ENCODE assay signal across 1 cellular context in the genomic region with DNA sequence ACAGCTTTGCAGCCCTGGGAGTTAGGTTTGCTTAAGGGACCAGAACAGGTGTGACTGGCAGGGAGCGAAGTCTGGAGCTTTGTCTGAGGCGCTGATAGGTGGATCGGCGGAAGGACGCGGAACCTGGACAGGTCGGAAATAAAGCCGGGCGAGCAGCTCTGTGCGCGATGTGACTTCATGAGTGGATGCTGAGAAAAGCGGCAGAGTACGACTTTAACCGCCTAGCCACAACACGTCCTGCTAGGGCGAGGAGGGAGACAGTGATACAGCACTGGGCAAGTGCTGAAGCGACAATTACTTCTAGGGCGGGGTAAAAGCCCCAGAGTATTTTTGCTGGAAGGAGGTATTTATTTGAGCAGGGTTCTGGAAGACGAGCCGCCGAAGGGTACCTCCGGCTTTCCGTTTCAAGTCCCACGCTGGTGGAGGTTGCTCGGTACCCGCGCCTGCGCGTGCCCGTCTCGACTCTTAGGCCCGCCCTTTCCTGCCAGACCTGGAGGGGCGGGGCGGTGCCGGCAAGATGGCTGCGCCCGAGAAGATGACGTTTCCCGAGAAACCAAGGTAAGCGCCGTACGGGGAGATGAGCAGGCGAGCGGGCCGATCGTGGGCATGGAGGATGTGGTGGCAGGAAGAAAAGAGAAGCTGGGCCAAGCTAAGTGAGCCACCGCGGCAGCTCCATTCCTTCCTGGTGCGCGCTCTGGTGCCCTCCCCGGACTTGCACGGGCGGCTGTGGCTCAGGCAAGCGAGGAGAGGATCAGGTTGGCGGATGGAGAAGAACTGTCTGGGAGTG.
TF ChIP-seq lines count a peak whose summit lies in the region.

A gene with protein sequence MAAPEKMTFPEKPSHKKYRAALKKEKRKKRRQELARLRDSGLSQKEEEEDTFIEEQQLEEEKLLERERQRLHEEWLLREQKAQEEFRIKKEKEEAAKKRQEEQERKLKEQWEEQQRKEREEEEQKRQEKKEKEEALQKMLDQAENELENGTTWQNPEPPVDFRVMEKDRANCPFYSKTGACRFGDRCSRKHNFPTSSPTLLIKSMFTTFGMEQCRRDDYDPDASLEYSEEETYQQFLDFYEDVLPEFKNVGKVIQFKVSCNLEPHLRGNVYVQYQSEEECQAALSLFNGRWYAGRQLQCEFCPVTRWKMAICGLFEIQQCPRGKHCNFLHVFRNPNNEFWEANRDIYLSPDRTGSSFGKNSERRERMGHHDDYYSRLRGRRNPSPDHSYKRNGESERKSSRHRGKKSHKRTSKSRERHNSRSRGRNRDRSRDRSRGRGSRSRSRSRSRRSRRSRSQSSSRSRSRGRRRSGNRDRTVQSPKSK (plus strand): TSS at position 506 of the 787 bp plus-strand sequence. CDS start 12 bp downstream, at position 518.

TF ChIP-seq in GM12878, 131 proteins besides CTCF, POLR2A, EP300 and RAD21 (continued from another document):
- TF ChIP-seq, protein P1, sequence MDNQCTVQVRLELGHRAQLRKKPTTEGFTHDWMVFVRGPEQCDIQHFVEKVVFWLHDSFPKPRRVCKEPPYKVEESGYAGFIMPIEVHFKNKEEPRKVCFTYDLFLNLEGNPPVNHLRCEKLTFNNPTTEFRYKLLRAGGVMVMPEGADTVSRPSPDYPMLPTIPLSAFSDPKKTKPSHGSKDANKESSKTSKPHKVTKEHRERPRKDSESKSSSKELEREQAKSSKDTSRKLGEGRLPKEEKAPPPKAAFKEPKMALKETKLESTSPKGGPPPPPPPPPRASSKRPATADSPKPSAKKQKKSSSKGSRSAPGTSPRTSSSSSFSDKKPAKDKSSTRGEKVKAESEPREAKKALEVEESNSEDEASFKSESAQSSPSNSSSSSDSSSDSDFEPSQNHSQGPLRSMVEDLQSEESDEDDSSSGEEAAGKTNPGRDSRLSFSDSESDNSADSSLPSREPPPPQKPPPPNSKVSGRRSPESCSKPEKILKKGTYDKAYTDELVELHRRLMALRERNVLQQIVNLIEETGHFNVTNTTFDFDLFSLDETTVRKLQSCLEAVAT (IDR thresholded peaks at IDR 0.05) = peak; percentile 84
- 0 out of 2 replicates have a peak, but pooled peaks have one; percentile 78 for TF ChIP-seq RBBP5 (conservative IDR thresholded peaks at IDR 0.05)
- TF ChIP-seq BHLHE40 (IDR thresholded peaks at IDR 0.05; ENCODE audit: borderline replicate concordance in 1 of 2, low read depth in 2 of 2, low read length in 1 of 2) = peak; percentile 38 to 89; a peak in 3 of 4 replicates
- peak; percentile 74; the same call in 1 of the 2 replicates for TF ChIP-seq MXI1 (IDR thresholded peaks at IDR 0.05; ENCODE audit: low read depth, low read length)
- TF ChIP-seq HDGF (IDR thresholded peaks at IDR 0.05) = peak; percentile 91
- no peak for TF ChIP-seq ESRRA (IDR thresholded peaks at IDR 0.05; ENCODE audit: low read length)
- TF ChIP-seq, protein P2, sequence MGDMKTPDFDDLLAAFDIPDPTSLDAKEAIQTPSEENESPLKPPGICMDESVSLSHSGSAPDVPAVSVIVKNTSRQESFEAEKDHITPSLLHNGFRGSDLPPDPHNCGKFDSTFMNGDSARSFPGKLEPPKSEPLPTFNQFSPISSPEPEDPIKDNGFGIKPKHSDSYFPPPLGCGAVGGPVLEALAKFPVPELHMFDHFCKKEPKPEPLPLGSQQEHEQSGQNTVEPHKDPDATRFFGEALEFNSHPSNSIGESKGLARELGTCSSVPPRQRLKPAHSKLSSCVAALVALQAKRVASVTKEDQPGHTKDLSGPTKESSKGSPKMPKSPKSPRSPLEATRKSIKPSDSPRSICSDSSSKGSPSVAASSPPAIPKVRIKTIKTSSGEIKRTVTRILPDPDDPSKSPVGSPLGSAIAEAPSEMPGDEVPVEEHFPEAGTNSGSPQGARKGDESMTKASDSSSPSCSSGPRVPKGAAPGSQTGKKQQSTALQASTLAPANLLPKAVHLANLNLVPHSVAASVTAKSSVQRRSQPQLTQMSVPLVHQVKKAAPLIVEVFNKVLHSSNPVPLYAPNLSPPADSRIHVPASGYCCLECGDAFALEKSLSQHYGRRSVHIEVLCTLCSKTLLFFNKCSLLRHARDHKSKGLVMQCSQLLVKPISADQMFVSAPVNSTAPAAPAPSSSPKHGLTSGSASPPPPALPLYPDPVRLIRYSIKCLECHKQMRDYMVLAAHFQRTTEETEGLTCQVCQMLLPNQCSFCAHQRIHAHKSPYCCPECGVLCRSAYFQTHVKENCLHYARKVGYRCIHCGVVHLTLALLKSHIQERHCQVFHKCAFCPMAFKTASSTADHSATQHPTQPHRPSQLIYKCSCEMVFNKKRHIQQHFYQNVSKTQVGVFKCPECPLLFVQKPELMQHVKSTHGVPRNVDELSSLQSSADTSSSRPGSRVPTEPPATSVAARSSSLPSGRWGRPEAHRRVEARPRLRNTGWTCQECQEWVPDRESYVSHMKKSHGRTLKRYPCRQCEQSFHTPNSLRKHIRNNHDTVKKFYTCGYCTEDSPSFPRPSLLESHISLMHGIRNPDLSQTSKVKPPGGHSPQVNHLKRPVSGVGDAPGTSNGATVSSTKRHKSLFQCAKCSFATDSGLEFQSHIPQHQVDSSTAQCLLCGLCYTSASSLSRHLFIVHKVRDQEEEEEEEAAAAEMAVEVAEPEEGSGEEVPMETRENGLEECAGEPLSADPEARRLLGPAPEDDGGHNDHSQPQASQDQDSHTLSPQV (IDR thresholded peaks at IDR 0.05) = no peak
- TF ChIP-seq ATF7 (IDR thresholded peaks at IDR 0.05; ENCODE audit: low read depth) = peak; percentile 85
- peak; percentile 38; the same call in 1 of the 2 replicates for TF ChIP-seq BMI1 (IDR thresholded peaks at IDR 0.05; ENCODE audit: borderline replicate concordance)
- peak; percentile 82 for TF ChIP-seq PML (IDR thresholded peaks at IDR 0.05; ENCODE audit: low read length)
- TF ChIP-seq NBN (IDR thresholded peaks at IDR 0.05) = peak; percentile 73
- peak; percentile 43 for TF ChIP-seq RELA (IDR thresholded peaks at IDR 0.05; ENCODE audit: borderline replicate concordance, partially characterized antibody)
- TF ChIP-seq FOXM1 (IDR thresholded peaks at IDR 0.05; ENCODE audit: low read depth, low read length) = no peak
- TF ChIP-seq, protein P3, sequence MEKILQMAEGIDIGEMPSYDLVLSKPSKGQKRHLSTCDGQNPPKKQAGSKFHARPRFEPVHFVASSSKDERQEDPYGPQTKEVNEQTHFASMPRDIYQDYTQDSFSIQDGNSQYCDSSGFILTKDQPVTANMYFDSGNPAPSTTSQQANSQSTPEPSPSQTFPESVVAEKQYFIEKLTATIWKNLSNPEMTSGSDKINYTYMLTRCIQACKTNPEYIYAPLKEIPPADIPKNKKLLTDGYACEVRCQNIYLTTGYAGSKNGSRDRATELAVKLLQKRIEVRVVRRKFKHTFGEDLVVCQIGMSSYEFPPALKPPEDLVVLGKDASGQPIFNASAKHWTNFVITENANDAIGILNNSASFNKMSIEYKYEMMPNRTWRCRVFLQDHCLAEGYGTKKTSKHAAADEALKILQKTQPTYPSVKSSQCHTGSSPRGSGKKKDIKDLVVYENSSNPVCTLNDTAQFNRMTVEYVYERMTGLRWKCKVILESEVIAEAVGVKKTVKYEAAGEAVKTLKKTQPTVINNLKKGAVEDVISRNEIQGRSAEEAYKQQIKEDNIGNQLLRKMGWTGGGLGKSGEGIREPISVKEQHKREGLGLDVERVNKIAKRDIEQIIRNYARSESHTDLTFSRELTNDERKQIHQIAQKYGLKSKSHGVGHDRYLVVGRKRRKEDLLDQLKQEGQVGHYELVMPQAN (conservative IDR thresholded peaks at IDR 0.05) = peak; percentile 88
